ENCODE assay signal across 8 cellular contexts in genomic region chr11:13667245-13667644, GRCh38. TPM values are rescaled to one million over a fixed set of nuclear protein-coding genes. Genes with fewer than 3 reads are reported as not detected.
A peak's percentile ranks its signal among the peaks of the same experiment; 100 is the strongest.
DNase-seq lines count a peak whose midpoint lies in the region; ATAC-seq and TF ChIP-seq lines count a peak whose summit lies in the region.

No MANE protein-coding gene starts in this region.

- intact Hi-C loops in ovary (cut with DNase I): no loop called here

- no peak for TF ChIP-seq POLR2A in ovary (IDR thresholded peaks at IDR 0.05)

- H3K4me3 ChIP-seq in duodenal mucosa (ENCODE audit: low read depth in 1 of 2, low read length in 2 of 2) (peak overlapping the region; percentile 74 to 94), ovary (peak overlapping the region; percentile 98)

- H3K9ac ChIP-seq in ES-I3 (ENCODE audit: low read depth, low read length): peak overlapping the region; percentile 97
- H3K9ac ChIP-seq in duodenal mucosa (ENCODE audit: low read depth in 1 of 2, low read length in 2 of 2): no peak overlapping the region

- 64 to 70% (median 67%) methylated on average over 5 of the region's 5 CpGs for WGBS in ovary, 3 donors

- no peak for TF ChIP-seq CTCF in ovary (IDR thresholded peaks at IDR 0.05)

- H3K27me3 ChIP-seq in duodenal mucosa (ENCODE audit: control insufficient read depth in 1 of 2, insufficient read depth in 2 of 2, low read length in 2 of 2) (no peaks in the 10 kb centered on the region), ovary (no peaks in the 10 kb centered on the region)

- TF ChIP-seq EP300 in ovary (IDR thresholded peaks at IDR 0.05): no peak

- ATAC-seq in HG03457 (IDR thresholded peaks at IDR 0.05; ENCODE audit: unreplicated experiment) (no peak), HG03460 (IDR thresholded peaks at IDR 0.05; ENCODE audit: unreplicated experiment) (no peak), GM18868 (IDR thresholded peaks at IDR 0.05; ENCODE audit: unreplicated experiment) (no peak)

- H3K9me3 ChIP-seq in ES-I3 (ENCODE audit: control insufficient read depth, insufficient read depth, low read length): no peaks in the 10 kb centered on the region
- H3K9me3 ChIP-seq in duodenal mucosa (ENCODE audit: control insufficient read depth in 1 of 2, low read length in 2 of 2): no peaks in the 10 kb centered on the region
- no peaks in the 10 kb centered on the region for H3K9me3 ChIP-seq in ovary

- no peak overlapping the region for H3K27ac ChIP-seq in duodenal mucosa (ENCODE audit: low read depth, low read length)
- no peak overlapping the region for H3K27ac ChIP-seq in ovary

- DNase-seq in NCI-H69 (lab: John Stamatoyannopoulos, UW): peak; percentile 54
- DNase-seq in ovary: no peak
- DNase-seq in NCI-H187 treated with DMSO at 0.1 percent for 48 hours (lab: John Stamatoyannopoulos, UW): no peak

- H3K4me1 ChIP-seq in ES-I3 (ENCODE audit: insufficient read depth, low read length) (peaks cover 8% of the 10 kb centered on the region), duodenal mucosa (ENCODE audit: control insufficient read depth in 1 of 2, insufficient read depth in 2 of 2, low read length in 2 of 2) (peaks cover 16 to 22% of the 10 kb centered on the region in 2 donors), ovary (ENCODE audit: insufficient read depth) (peaks cover 4% of the 10 kb centered on the region)

- H3K36me3 ChIP-seq in ES-I3 (ENCODE audit: insufficient read depth, low read length) (no peaks in the 10 kb centered on the region; the same call in 1 of the 2 replicates), duodenal mucosa (ENCODE audit: control insufficient read depth in 1 of 2, insufficient read depth in 2 of 2, low read length in 2 of 2) (no peaks in the 10 kb centered on the region), ovary (no peaks in the 10 kb centered on the region)

RNA-seq across cellular contexts. Expression of gene FAR1, which starts 1.2 kb away (rescaled TPM):
- total RNA-seq in ovary: 10 to 100 TPM; 38.9 to 52.1 (median 42.2) TPM
- 10 to 100 TPM; 14.2 to 29.3 TPM for polyA plus RNA-seq in ovary
